ENCODE assay signal across 31 cellular contexts in the genomic region with DNA sequence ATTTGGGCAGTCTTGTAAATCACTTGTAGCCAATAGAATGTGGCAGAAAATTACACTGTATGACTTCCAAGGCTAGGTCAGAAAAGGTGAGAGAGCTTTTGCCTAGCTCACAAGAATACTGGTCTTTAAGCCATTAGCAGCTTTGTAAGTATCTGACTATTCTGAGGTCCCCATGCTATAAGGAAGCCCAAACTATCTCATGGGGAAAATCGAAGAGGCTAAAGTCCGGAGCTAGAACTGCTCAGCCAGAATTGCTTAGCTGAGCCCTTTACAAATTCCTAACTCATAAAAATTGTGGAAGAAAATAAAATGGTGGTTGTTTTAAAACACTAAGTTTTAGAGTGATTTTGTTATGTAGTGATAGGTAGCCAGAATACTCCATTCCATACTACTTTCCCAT.
"Had no signal": no experiment of that assay in that cellular context is flagged by ENCODE, and none has a peak within 500 bp of the region (broad histone marks: within the 10 kb centered on the region; RNA-seq: fewer than 3 reads in every experiment).

No MANE protein-coding gene starts in this region.

- H3K4me3 ChIP-seq: coronary artery, dorsolateral prefrontal cortex, esophagus muscularis mucosa, gastroesophageal sphincter, heart right ventricle, lower lobe of right lung, neural progenitor cell, ovary, psoas muscle, sigmoid colon, thoracic aorta, tibial nerve, upper lobe of right lung, uterus had no signal

- H3K4me3 Mint-ChIP-seq: central memory CD8-positive, alpha-beta T cell; naive thymus-derived CD4-positive, alpha-beta T cell; nephron; neural progenitor cell; stimulated activated memory B cell treated with anti-CD40 and anti-IgM and Interleukin-4, amounts not matched to agents 10 μg/mL and 1 μg/mL and 100 μg/mL, for 72 hours had no signal

- H3K36me3 ChIP-seq: esophagus muscularis mucosa, gastroesophageal sphincter, heart right ventricle, lower lobe of right lung, neural progenitor cell, ovary, sigmoid colon, spleen, thoracic aorta, tibial nerve, upper lobe of right lung, uterus had no signal

- H3K9me3 ChIP-seq: esophagus muscularis mucosa, gastroesophageal sphincter, heart right ventricle, lower lobe of right lung, ovary, psoas muscle, sigmoid colon, spleen, thoracic aorta, tibial nerve, upper lobe of right lung, uterus had no signal

- H3K27me3 ChIP-seq: dorsolateral prefrontal cortex, esophagus muscularis mucosa, foreskin keratinocyte, gastroesophageal sphincter, heart right ventricle, neural progenitor cell, ovary, sigmoid colon, spleen, tibial nerve, upper lobe of right lung, uterus had no signal

- DNase-seq: dorsolateral prefrontal cortex; effector CD8-positive, alpha-beta T cell; foreskin keratinocyte; heart right ventricle; hypothalamus; immature natural killer cell; islet precursor cell; kidney glomerular epithelial cell; left ventricle myocardium superior; lower lobe of right lung; naive thymus-derived CD4-positive, alpha-beta T cell; nucleus accumbens; ovary; posterior cingulate gyrus; psoas muscle; right cardiac atrium; sigmoid colon; spleen; stimulated activated CD4-positive, alpha-beta T cell treated with anti-CD3 and anti-CD28 coated beads, Interleukin-4, amount 100 ng/mL, for 4 hours; stimulated activated naive CD8-positive, alpha-beta T cell treated with anti-CD3 and anti-CD28 coated beads, Interleukin-15, Interleukin-2, amounts not matched to agents 100 U/mL and 50 U/mL, for 24 hours; upper lobe of right lung; uterus had no signal

- H3K4me1 Mint-ChIP-seq: neural progenitor cell had no signal

- ATAC-seq: foreskin keratinocyte; gastroesophageal sphincter; heart right ventricle; left ventricle myocardium superior; lower lobe of right lung; naive thymus-derived CD4-positive, alpha-beta T cell; psoas muscle; right cardiac atrium; stimulated activated memory B cell treated with anti-CD40 and anti-IgM and Interleukin-4, amounts not matched to agents 10 μg/mL and 1 μg/mL and 100 μg/mL, for 72 hours; stimulated activated naive CD8-positive, alpha-beta T cell treated with anti-CD3 and anti-CD28 coated beads, Interleukin-15, Interleukin-2, amounts not matched to agents 100 U/mL and 50 U/mL, for 24 hours; upper lobe of right lung had no signal

- H3K36me3 Mint-ChIP-seq: immature natural killer cell had no signal

- H3K9me3 Mint-ChIP-seq: central memory CD8-positive, alpha-beta T cell; immature natural killer cell; naive thymus-derived CD4-positive, alpha-beta T cell; nephron had no signal

- H3K27ac ChIP-seq: coronary artery, esophagus muscularis mucosa, foreskin keratinocyte, gastroesophageal sphincter, lower lobe of right lung, neural progenitor cell, ovary, psoas muscle, sigmoid colon, thoracic aorta, tibial nerve, upper lobe of right lung, uterus had no signal

- H3K27ac Mint-ChIP-seq: naive thymus-derived CD4-positive, alpha-beta T cell; nephron; neural progenitor cell had no signal

- H3K27me3 Mint-ChIP-seq: central memory CD8-positive, alpha-beta T cell; naive thymus-derived CD4-positive, alpha-beta T cell; stimulated activated memory B cell treated with anti-CD40 and anti-IgM and Interleukin-4, amounts not matched to agents 10 μg/mL and 1 μg/mL and 100 μg/mL, for 72 hours had no signal
